In genomic region chr1:76023669-76024407, GRCh38 we compare ENCODE assay signal across 13 cellular contexts. TPM values are rescaled to one million over a fixed set of nuclear protein-coding genes. Genes with fewer than 3 reads are reported as not detected.
DNase-seq lines count a peak whose midpoint lies in the region; ATAC-seq and TF ChIP-seq lines count a peak whose summit lies in the region.
"Had no signal": no experiment of that assay in that cellular context is flagged by ENCODE, and none has a peak within 500 bp of the region (broad histone marks: within the 10 kb centered on the region; RNA-seq: fewer than 3 reads in every experiment).

No MANE protein-coding gene starts in this region.

- H3K9me3 ChIP-seq in mesodermal cell (ENCODE audit: control insufficient read depth, low read length) (no peaks in the 10 kb centered on the region), gastroesophageal sphincter (peaks cover 0 to 3% (median 0%) of the 10 kb centered on the region in 3 donors)
- H3K9me3 ChIP-seq: ovary, tibial artery had no signal

- H3K27ac ChIP-seq in mesodermal cell (ENCODE audit: low read depth, low read length, severe bottlenecking) (peak overlapping the region; percentile 72), gastroesophageal sphincter (no peak overlapping the region)
- H3K27ac ChIP-seq: 22Rv1, ovary, tibial artery had no signal

- peaks cover 14% of the 10 kb centered on the region for H3K4me1 Mint-ChIP-seq in activated naive CD8-positive, alpha-beta T cell treated with anti-CD3 and anti-CD28 coated beads, Interleukin-2, amount 50 U/mL, for 24 hours

- H3K36me3 ChIP-seq in mesodermal cell (ENCODE audit: control insufficient read depth, insufficient read depth, low read length) (no peaks in the 10 kb centered on the region), gastroesophageal sphincter (no peaks in the 10 kb centered on the region)
- H3K36me3 ChIP-seq: ovary, tibial artery had no signal

- H3K4me1 ChIP-seq in mesodermal cell (ENCODE audit: control insufficient read depth, insufficient read depth, low read length, poor library complexity, severe bottlenecking), result peaks cover 10% of the 10 kb centered on the region
- no peaks in the 10 kb centered on the region for H3K4me1 ChIP-seq in gastroesophageal sphincter
- H3K4me1 ChIP-seq: tibial artery had no signal

- TF ChIP-seq EP300 in gastroesophageal sphincter (IDR thresholded peaks at IDR 0.05), result no peak

- no peak overlapping the region for H3K4me3 ChIP-seq in mesodermal cell (ENCODE audit: extremely low read depth, insufficient read depth, low read length, poor library complexity, severe bottlenecking)
- H3K4me3 ChIP-seq in gastroesophageal sphincter, result no peak overlapping the region
- H3K4me3 ChIP-seq: lung, ovary, tibial artery had no signal

- peaks cover 1% of the 10 kb centered on the region for H3K27me3 Mint-ChIP-seq in activated naive CD8-positive, alpha-beta T cell treated with anti-CD3 and anti-CD28 coated beads, Interleukin-2, amount 50 U/mL, for 24 hours

- TF ChIP-seq CTCF in gastroesophageal sphincter (IDR thresholded peaks at IDR 0.05), result no peak

- peak; percentile 27 to 67 for ATAC-seq in activated CD4-positive, CD25-positive, alpha-beta regulatory T cell treated with anti-CD3 and anti-CD28 coated beads, Interleukin-2, amount 50 U/mL, for 24 hours
- ATAC-seq in activated naive CD8-positive, alpha-beta T cell treated with anti-CD3 and anti-CD28 coated beads, Interleukin-2, amount 50 U/mL, for 24 hours, result peak; percentile 86
- ATAC-seq in gastroesophageal sphincter (no peak), HG02885 (IDR thresholded peaks at IDR 0.05; ENCODE audit: poor library complexity, unreplicated experiment) (no peak), GM18519 (IDR thresholded peaks at IDR 0.05; ENCODE audit: low FRiP score, unreplicated experiment) (no peak)

- H3K9me3 Mint-ChIP-seq in activated naive CD8-positive, alpha-beta T cell treated with anti-CD3 and anti-CD28 coated beads, Interleukin-2, amount 50 U/mL, for 24 hours, result no peaks in the 10 kb centered on the region

- H3K27me3 ChIP-seq in gastroesophageal sphincter, result no peaks in the 10 kb centered on the region
- H3K27me3 ChIP-seq: ovary, tibial artery had no signal

- peak overlapping the region; percentile 58 for H3K27ac Mint-ChIP-seq in activated naive CD8-positive, alpha-beta T cell treated with anti-CD3 and anti-CD28 coated beads, Interleukin-2, amount 50 U/mL, for 24 hours

- no peak overlapping the region for H3K4me3 Mint-ChIP-seq in activated naive CD8-positive, alpha-beta T cell treated with anti-CD3 and anti-CD28 coated beads, Interleukin-2, amount 50 U/mL, for 24 hours

- no peaks in the 10 kb centered on the region for H3K36me3 Mint-ChIP-seq in activated naive CD8-positive, alpha-beta T cell treated with anti-CD3 and anti-CD28 coated beads, Interleukin-2, amount 50 U/mL, for 24 hours (ENCODE audit: low read depth)

- no peak for TF ChIP-seq POLR2A in gastroesophageal sphincter (IDR thresholded peaks at IDR 0.05)

- no peak for DNase-seq in activated CD4-positive, CD25-positive, alpha-beta regulatory T cell (lab: John Stamatoyannopoulos, UW)
- DNase-seq in HT1080 (ENCODE audit: low read depth), result peak; percentile 23
- DNase-seq in activated naive CD8-positive, alpha-beta T cell treated with anti-CD3 and anti-CD28 coated beads, Interleukin-2, amount 50 U/mL, for 24 hours, result no peak
- DNase-seq: NCI-H1105 treated with DMSO at 0.1 percent for 48 hours, ovary, tibial artery had no signal

- WGBS in mesodermal cell (ENCODE audit: insufficient coverage in 2 of 2), 2 experiments, result 100% methylated on average over 1 of the region's 1 CpG; no CpG with 5 or more reads in 1 of the 2 experiments
- WGBS in gastroesophageal sphincter (ENCODE audit: low coverage in 1 of 2), 2 donors, result 36 to 40% methylated on average over 1 of the region's 1 CpG

RNA-seq across cellular contexts. Expression of gene ST6GALNAC3, which starts 50.7 kb away (rescaled TPM):
- total RNA-seq in HT1080 (2014; rRNA removed; shearing (Covaris generic)), result 0.03 and 0.10 TPM in 2 replicates
- 0.07 and 0.12 TPM in 2 replicates for polyA plus RNA-seq in HT1080 (2015; cell fraction: cytosol; rRNA removed)
- polyA plus RNA-seq in HT1080 (2015; cell fraction: nucleus; rRNA removed), result 0.02 and 0.29 TPM in 2 replicates
- polyA plus RNA-seq in mesodermal cell (2013, experiment 1 of 2), result 37.7 TPM
- 34.2 TPM for polyA plus RNA-seq in mesodermal cell (2013, experiment 2 of 2)
- 10 to 100 TPM in 1 of 4 donors, 1 to 10 TPM in 3; 2.8 to 10.6 (median 3.3) TPM for total RNA-seq in gastroesophageal sphincter

Comparison
In these comparisons a context has a peak if more than half of its experiments do, and no peak if none do; other contexts are left out.
1. ATAC-seq: peak in activated CD4-positive, CD25-positive, alpha-beta regulatory T cell treated with anti-CD3 and anti-CD28 coated beads, Interleukin-2, amount 50 U/mL, for 24 hours (2 of 2) and activated naive CD8-positive, alpha-beta T cell treated with anti-CD3 and anti-CD28 coated beads, Interleukin-2, amount 50 U/mL, for 24 hours (single experiment); none in gastroesophageal sphincter (single experiment), HG02885 (single experiment) and GM18519 (single experiment).